Comparison of ENCODE assay signal across 8 cellular contexts in genomic region chr11:55707029-55707428, GRCh38. TPM values are rescaled to one million over a fixed set of nuclear protein-coding genes. Genes with fewer than 3 reads are reported as not detected.
A peak's percentile ranks its signal among the peaks of the same experiment; 100 is the strongest.
DNase-seq lines count a peak whose midpoint lies in the region; ATAC-seq and TF ChIP-seq lines count a peak whose summit lies in the region.

No MANE protein-coding gene starts in this region.

- H3K27ac Mint-ChIP-seq in natural killer cell treated with Interleukin-12 subunit alpha and Interleukin-12 subunit beta and Interleukin-15 and Interleukin-18, amount 100 ng/mL, for 72 hours, result no peak overlapping the region

- no peak overlapping the region for H3K4me3 Mint-ChIP-seq in natural killer cell treated with Interleukin-12 subunit alpha and Interleukin-12 subunit beta and Interleukin-15 and Interleukin-18, amount 100 ng/mL, for 72 hours

- peaks cover 15% of the 10 kb centered on the region for H3K9me3 Mint-ChIP-seq in natural killer cell treated with Interleukin-12 subunit alpha and Interleukin-12 subunit beta and Interleukin-15 and Interleukin-18, amount 100 ng/mL, for 72 hours

- peak; percentile 58 for ATAC-seq in GM18498 (IDR thresholded peaks at IDR 0.05; ENCODE audit: unreplicated experiment)
- ATAC-seq in natural killer cell treated with Interleukin-12 subunit alpha and Interleukin-12 subunit beta and Interleukin-15 and Interleukin-18, amount 100 ng/mL, for 72 hours, result no peak

- no peaks in the 10 kb centered on the region for H3K4me1 Mint-ChIP-seq in natural killer cell treated with Interleukin-12 subunit alpha and Interleukin-12 subunit beta and Interleukin-15 and Interleukin-18, amount 100 ng/mL, for 72 hours (ENCODE audit: low read depth in 2 of 2)

- no peaks in the 10 kb centered on the region for H3K27me3 Mint-ChIP-seq in natural killer cell treated with Interleukin-12 subunit alpha and Interleukin-12 subunit beta and Interleukin-15 and Interleukin-18, amount 100 ng/mL, for 72 hours

- TF ChIP-seq POLR2A in NB4 (IDR thresholded peaks at IDR 0.05; ENCODE audit: extremely low read depth, insufficient read length), result no peak

- in situ Hi-C loops in astrocyte of the spinal cord (cut with HindIII; ENCODE audit: low sequenced_read_pairs), result no loop called here

- DNase-seq in A172 (ENCODE audit: low spot score) (peak; percentile 28), NB4 (ENCODE audit: low read depth) (peak; percentile 58), astrocyte of the spinal cord (ENCODE audit: low read depth, low spot score) (peak; percentile 10), midbrain (lab: John Stamatoyannopoulos, UW) (peak; percentile 28)
- no peak for DNase-seq in natural killer cell treated with Interleukin-12 subunit alpha and Interleukin-12 subunit beta and Interleukin-15 and Interleukin-18, amount 100 ng/mL, for 72 hours (ENCODE audit: low spot score)
- no peak for DNase-seq in stimulated activated CD4-positive, alpha-beta T cell treated with anti-CD3 and anti-CD28 coated beads, Interleukin-2, amount 100 ng/mL, for 48 hours
- no peak for DNase-seq in effector CD4-positive, alpha-beta T cell

- TF ChIP-seq CTCF in NB4 (IDR thresholded peaks at IDR 0.05; ENCODE audit: low read depth, low read length) (peak; percentile 54), astrocyte of the spinal cord (IDR thresholded peaks at IDR 0.05; ENCODE audit: low read depth, low read length) (peak; percentile 46)

- H3K4me3 ChIP-seq in NB4 (ENCODE audit: low read depth, low read length), result no peak overlapping the region
- no peak overlapping the region for H3K4me3 ChIP-seq in astrocyte of the spinal cord (ENCODE audit: low read depth, low read length)

- peaks cover 4% of the 10 kb centered on the region for H3K36me3 Mint-ChIP-seq in natural killer cell treated with Interleukin-12 subunit alpha and Interleukin-12 subunit beta and Interleukin-15 and Interleukin-18, amount 100 ng/mL, for 72 hours

RNA-seq across cellular contexts. Expression of gene OR4C6, which starts 45.0 kb away (rescaled TPM):
- total RNA-seq in A172 (2014; rRNA removed; shearing (Covaris generic)), result not detected in 2 replicates
- total RNA-seq in natural killer cell treated with Interleukin-12 subunit alpha and Interleukin-12 subunit beta and Interleukin-15 and Interleukin-18, amount 100 ng/mL, for 72 hours, result not detected

RNA-seq across cellular contexts. Expression of gene OR4S2, which starts 58.9 kb away (rescaled TPM):
- not detected in 2 replicates for total RNA-seq in A172 (2014; rRNA removed; shearing (Covaris generic))
- not detected for total RNA-seq in natural killer cell treated with Interleukin-12 subunit alpha and Interleukin-12 subunit beta and Interleukin-15 and Interleukin-18, amount 100 ng/mL, for 72 hours

Comparison
In these comparisons a context has a peak if more than half of its experiments do, and no peak if none do; other contexts are left out.
1. DNase-seq: peak in A172 (single experiment), NB4 (single experiment), astrocyte of the spinal cord (single experiment) and midbrain (single experiment); none in natural killer cell treated with Interleukin-12 subunit alpha and Interleukin-12 subunit beta and Interleukin-15 and Interleukin-18, amount 100 ng/mL, for 72 hours (single experiment), stimulated activated CD4-positive, alpha-beta T cell treated with anti-CD3 and anti-CD28 coated beads, Interleukin-2, amount 100 ng/mL, for 48 hours (0 of 2) and effector CD4-positive, alpha-beta T cell (single experiment).